16 cellular contexts compared by ENCODE assay signal in genomic region chr2:174390303-174390702, GRCh38. TPM values are rescaled to one million over a fixed set of nuclear protein-coding genes. Genes with fewer than 3 reads are reported as not detected.
"Had no signal": no experiment of that assay in that cellular context is flagged by ENCODE, and none has a peak within 500 bp of the region (broad histone marks: within the 10 kb centered on the region; RNA-seq: fewer than 3 reads in every experiment).

No MANE protein-coding gene starts in this region.

RNA-seq across cellular contexts. Expression of gene SP9, which starts 55.5 kb away (rescaled TPM):
- total RNA-seq: naive thymus-derived CD4-positive, alpha-beta T cell; natural killer cell; omental fat pad; osteocyte; pancreas; posterior vena cava; pulmonary artery endothelial cell; right atrium auricular region; sciatic nerve; stomach; subcutaneous adipose tissue; thoracic aorta; thyroid gland; tibial nerve; upper lobe of left lung; vagina had no signal
- polyA plus RNA-seq: naive thymus-derived CD4-positive, alpha-beta T cell; stomach had no signal
